Comparison of ENCODE assay signal across 1 cellular context in the genomic region with DNA sequence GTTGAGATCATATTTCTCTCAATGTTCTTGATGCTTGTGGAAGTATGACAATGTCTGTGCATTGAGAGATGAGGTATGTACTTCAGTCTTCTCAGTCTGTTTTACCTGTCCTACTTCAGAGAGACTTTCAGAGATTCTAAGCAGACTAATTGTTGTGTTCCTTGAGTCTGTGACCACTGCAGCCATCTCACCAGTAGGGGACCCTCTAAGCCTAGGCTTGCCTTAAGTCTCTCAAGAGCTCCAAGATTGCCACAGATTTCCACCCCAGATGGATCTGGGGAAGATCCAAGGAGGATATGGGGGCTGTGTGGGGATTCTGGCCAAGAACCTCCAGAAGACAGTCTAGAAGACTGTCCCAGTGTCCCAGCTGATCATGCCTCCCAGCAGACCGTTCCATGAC.
TF ChIP-seq lines count a peak whose summit lies in the region.

No MANE protein-coding gene starts in this region.

TF ChIP-seq in Ishikawa, 13 proteins besides CTCF, POLR2A, EP300 and RAD21 (continued from another document):
- TF ChIP-seq, protein P1, sequence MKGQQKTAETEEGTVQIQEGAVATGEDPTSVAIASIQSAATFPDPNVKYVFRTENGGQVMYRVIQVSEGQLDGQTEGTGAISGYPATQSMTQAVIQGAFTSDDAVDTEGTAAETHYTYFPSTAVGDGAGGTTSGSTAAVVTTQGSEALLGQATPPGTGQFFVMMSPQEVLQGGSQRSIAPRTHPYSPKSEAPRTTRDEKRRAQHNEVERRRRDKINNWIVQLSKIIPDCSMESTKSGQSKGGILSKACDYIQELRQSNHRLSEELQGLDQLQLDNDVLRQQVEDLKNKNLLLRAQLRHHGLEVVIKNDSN (IDR thresholded peaks at IDR 0.05): no peak
- TF ChIP-seq CREB1 (IDR thresholded peaks at IDR 0.05; ENCODE audit: low read depth): no peak
- no peak for TF ChIP-seq TEAD4 (IDR thresholded peaks at IDR 0.05)
- no peak for TF ChIP-seq FOXM1 (IDR thresholded peaks at IDR 0.05; ENCODE audit: borderline replicate concordance, low read depth)
- TF ChIP-seq YY1 (IDR thresholded peaks at IDR 0.05; ENCODE audit: low read depth): no peak
